1 cellular context compared by ENCODE assay signal in the genomic region with DNA sequence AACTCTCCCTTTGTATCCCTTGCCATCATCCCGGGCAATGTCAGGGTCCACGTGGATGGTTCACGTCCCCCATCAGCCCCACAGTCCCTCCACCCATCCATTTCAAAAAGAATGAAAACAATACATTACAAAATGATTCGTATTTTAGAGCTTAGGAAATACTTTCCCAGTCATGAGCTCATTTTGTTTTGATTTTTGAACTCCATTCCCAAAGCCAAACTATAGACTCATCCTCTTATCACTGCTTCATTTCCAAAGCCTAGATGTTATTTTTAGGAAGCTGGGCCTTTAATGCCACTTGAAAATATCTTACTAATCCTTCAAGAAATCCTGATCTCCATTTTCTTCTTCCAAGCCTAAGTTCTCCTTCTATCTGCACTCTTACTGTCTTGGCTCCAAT.
TF ChIP-seq lines count a peak whose summit lies in the region.

No MANE protein-coding gene starts in this region.

TF ChIP-seq in IMR-90, 13 proteins besides CTCF, POLR2A, EP300 and RAD21:
- TF ChIP-seq, protein P1, sequence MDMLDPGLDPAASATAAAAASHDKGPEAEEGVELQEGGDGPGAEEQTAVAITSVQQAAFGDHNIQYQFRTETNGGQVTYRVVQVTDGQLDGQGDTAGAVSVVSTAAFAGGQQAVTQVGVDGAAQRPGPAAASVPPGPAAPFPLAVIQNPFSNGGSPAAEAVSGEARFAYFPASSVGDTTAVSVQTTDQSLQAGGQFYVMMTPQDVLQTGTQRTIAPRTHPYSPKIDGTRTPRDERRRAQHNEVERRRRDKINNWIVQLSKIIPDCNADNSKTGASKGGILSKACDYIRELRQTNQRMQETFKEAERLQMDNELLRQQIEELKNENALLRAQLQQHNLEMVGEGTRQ (IDR thresholded peaks at IDR 0.05; ENCODE audit: low read depth, low read length), result no peak
- TF ChIP-seq FOS (IDR thresholded peaks at IDR 0.05; ENCODE audit: low read depth, low read length), result 0 out of 2 replicates have a peak, but pooled peaks have one; percentile 27
- TF ChIP-seq CEBPB (IDR thresholded peaks at IDR 0.05; ENCODE audit: low read depth, low read length), result peak; percentile 35; the same call in 1 of the 2 replicates
- no peak for TF ChIP-seq RCOR1 (IDR thresholded peaks at IDR 0.05; ENCODE audit: insufficient replicate concordance, low read length)
- no peak for TF ChIP-seq ELK1 (IDR thresholded peaks at IDR 0.05; ENCODE audit: borderline replicate concordance, low read depth, low read length)
- TF ChIP-seq MXI1 (IDR thresholded peaks at IDR 0.05; ENCODE audit: borderline replicate concordance, low read depth, low read length), result no peak
